12 cellular contexts compared by ENCODE assay signal in genomic region chr14:56247495-56248087, GRCh38.
DNase-seq lines count a peak whose midpoint lies in the region; ATAC-seq and TF ChIP-seq lines count a peak whose summit lies in the region.
"Had no signal": no experiment of that assay in that cellular context is flagged by ENCODE, and none has a peak within 500 bp of the region (broad histone marks: within the 10 kb centered on the region; RNA-seq: fewer than 3 reads in every experiment).

No MANE protein-coding gene starts in this region.

- peak; percentile 70 for TF ChIP-seq CTCF in Loucy (conservative IDR thresholded peaks at IDR 0.05; ENCODE audit: low read length)
- peak; percentile 57 for TF ChIP-seq CTCF in choroid plexus epithelial cell (conservative IDR thresholded peaks at IDR 0.05; ENCODE audit: low read depth, low read length)
- TF ChIP-seq CTCF in neural cell (IDR thresholded peaks at IDR 0.05; ENCODE audit: poor library complexity, severe bottlenecking) = peak; percentile 65

- H3K56ac ChIP-seq in mesendoderm (ENCODE audit: low read length) = no peak overlapping the region

- no peak overlapping the region for H2BK120ac ChIP-seq in mesendoderm (ENCODE audit: low read depth, low read length)

- peaks cover 76% of the 10 kb centered on the region for H3K36me3 ChIP-seq in Loucy (ENCODE audit: insufficient read depth, low read length)
- H3K36me3 ChIP-seq in neural cell (ENCODE audit: insufficient read depth, low read length) = no peaks in the 10 kb centered on the region
- no peaks in the 10 kb centered on the region for H3K36me3 ChIP-seq in mesendoderm (ENCODE audit: control insufficient read depth, insufficient read depth, low read length)

- H3K9me3 ChIP-seq in Loucy (ENCODE audit: insufficient read depth, low read depth, low read length) (no peaks in the 10 kb centered on the region), neural cell (ENCODE audit: low read length) (no peaks in the 10 kb centered on the region)

- ATAC-seq in HG02759 (IDR thresholded peaks at IDR 0.05; ENCODE audit: unreplicated experiment) = no peak

- H3K79me1 ChIP-seq in mesendoderm (ENCODE audit: low read length) = no peaks in the 10 kb centered on the region

- no peak for TF ChIP-seq EP300 in neural cell (conservative IDR thresholded peaks at IDR 0.05; ENCODE audit: poor library complexity, severe bottlenecking)

- H2BK15ac ChIP-seq in mesendoderm (replicated peaks; ENCODE audit: low read depth) = no peak overlapping the region

- peaks cover 97% of the 10 kb centered on the region for H3K79me2 ChIP-seq in Loucy (ENCODE audit: insufficient read depth, low read length)
- H3K79me2 ChIP-seq in neural cell (replicated peaks; ENCODE audit: insufficient read depth, low read length) = peaks cover 14% of the 10 kb centered on the region
- H3K79me2 ChIP-seq in mesendoderm (ENCODE audit: control insufficient read depth, insufficient read depth, low read length) = no peaks in the 10 kb centered on the region

- no peak overlapping the region for H4K8ac ChIP-seq in mesendoderm (ENCODE audit: low read depth, low read length)

- DNase-seq in EH (ENCODE audit: low read depth) (peak; percentile 17), choroid plexus epithelial cell (ENCODE audit: low read depth) (peak; percentile 64), AG08396 (ENCODE audit: low spot score) (no peak), mesendoderm (no peak), nucleus accumbens (lab: John Stamatoyannopoulos, UW) (no peak)
- DNase-seq: activated CD4-positive, alpha-beta T cell treated with anti-CD3 and anti-CD28 coated beads for 1 hour; aorta; NCI-H446 treated with DMSO at 0.1 percent for 48 hours had no signal

- H3K4ac ChIP-seq in mesendoderm (ENCODE audit: low read depth, low read length) = no peak overlapping the region

- no peaks in the 10 kb centered on the region for H3K9me2 ChIP-seq in Loucy (replicated peaks; ENCODE audit: low read depth, low read length)
- no peaks in the 10 kb centered on the region for H3K9me2 ChIP-seq in neural cell (ENCODE audit: insufficient read depth, low read length)

- H3K27me3 ChIP-seq in Loucy (ENCODE audit: insufficient read depth, low read length, poor library complexity, severe bottlenecking) = no peaks in the 10 kb centered on the region
- H3K27me3 ChIP-seq in neural cell (ENCODE audit: insufficient read depth, low read depth, low read length) = no peaks in the 10 kb centered on the region
- H3K27me3 ChIP-seq in mesendoderm (ENCODE audit: insufficient read depth, low read length, poor library complexity) = no peaks in the 10 kb centered on the region

- H3K4me3 ChIP-seq in Loucy (ENCODE audit: low read length, poor library complexity, severe bottlenecking) (no peak overlapping the region), choroid plexus epithelial cell (ENCODE audit: low read depth, low read length) (no peak overlapping the region), neural cell (ENCODE audit: low read length) (no peak overlapping the region), mesendoderm (ENCODE audit: low read length) (no peak overlapping the region)
- H3K4me3 ChIP-seq: skin epidermis had no signal

- H2AFZ ChIP-seq in Loucy (ENCODE audit: low read length) = no peak overlapping the region
- no peak overlapping the region for H2AFZ ChIP-seq in neural cell (ENCODE audit: low read depth, low read length)

- no peak overlapping the region for H2BK5ac ChIP-seq in mesendoderm (ENCODE audit: low read length)

- no CpG with 5 or more reads among the region's 4 CpGs for WGBS in mesendoderm (ENCODE audit: extremely low coverage, insufficient coverage, low lambda C conversion rate)

- H3K18ac ChIP-seq in mesendoderm (ENCODE audit: low read length) = no peak overlapping the region

- TF ChIP-seq RAD21 in neural cell (conservative IDR thresholded peaks at IDR 0.05) = peak; percentile 65

- no peak overlapping the region for H3K27ac ChIP-seq in neural cell (ENCODE audit: low read length)
- H3K27ac ChIP-seq in mesendoderm (ENCODE audit: low read depth, low read length) = no peak overlapping the region
- H3K27ac ChIP-seq: skin epidermis had no signal

- no peak overlapping the region for H2AK5ac ChIP-seq in mesendoderm (ENCODE audit: low read length)

- H3K4me1 ChIP-seq in Loucy (ENCODE audit: insufficient read depth, low read length, poor library complexity, severe bottlenecking) (no peaks in the 10 kb centered on the region), mesendoderm (ENCODE audit: control insufficient read depth, low read depth, low read length) (no peaks in the 10 kb centered on the region)

- H4K5ac ChIP-seq in mesendoderm (ENCODE audit: low read length) = no peak overlapping the region

- no peak overlapping the region for H3K23ac ChIP-seq in mesendoderm (ENCODE audit: low read length)

- H4K20me1 ChIP-seq in Loucy (ENCODE audit: insufficient read depth, low read length, poor library complexity, severe bottlenecking) = peaks cover 65% of the 10 kb centered on the region
- H4K20me1 ChIP-seq in neural cell (ENCODE audit: insufficient read depth) = no peaks in the 10 kb centered on the region

- H3K4me2 ChIP-seq in Loucy (ENCODE audit: low read depth, low read length, poor library complexity, severe bottlenecking) (no peak overlapping the region), neural cell (ENCODE audit: low read length) (no peak overlapping the region), mesendoderm (ENCODE audit: low read length) (no peak overlapping the region)

- H3K9ac ChIP-seq in Loucy (ENCODE audit: low read depth, low read length, poor library complexity, severe bottlenecking) (no peak overlapping the region), neural cell (ENCODE audit: low read length) (no peak overlapping the region), mesendoderm (ENCODE audit: low read length) (no peak overlapping the region)

- H3F3A ChIP-seq in Loucy (ENCODE audit: low read depth) (no peaks in the 10 kb centered on the region), neural cell (ENCODE audit: insufficient read depth, low read length, poor library complexity, severe bottlenecking) (no peaks in the 10 kb centered on the region)

TF ChIP-seq in neural cell, 6 proteins besides CTCF, POLR2A, EP300 and RAD21:
- peak; percentile 71 for TF ChIP-seq SMC3 (conservative IDR thresholded peaks at IDR 0.05; ENCODE audit: poor library complexity)
- TF ChIP-seq POLR2AphosphoS5 (IDR thresholded peaks at IDR 0.05) = no peak

Comparison
In these comparisons a context has a peak if more than half of its experiments do, and no peak if none do; other contexts are left out.
1. DNase-seq: peak in EH (single experiment) and choroid plexus epithelial cell (single experiment); none in AG08396 (single experiment), mesendoderm (single experiment) and nucleus accumbens (0 of 56).
2. Peak in every context shown above with its lines, with median percentiles within 50 percentile points of each other: CTCF ChIP-seq.